33 cellular contexts compared by ENCODE assay signal in genomic region chr10:86611386-86611785, GRCh38. TPM values are rescaled to one million over a fixed set of nuclear protein-coding genes. Genes with fewer than 3 reads are reported as not detected.
"Had no signal": no experiment of that assay in that cellular context is flagged by ENCODE, and none has a peak within 500 bp of the region (broad histone marks: within the 10 kb centered on the region; RNA-seq: fewer than 3 reads in every experiment).

No MANE protein-coding gene starts in this region.

- H3K4me3 Mint-ChIP-seq: activated CD4-positive, alpha-beta memory T cell treated with anti-CD3 and anti-CD28 coated beads for 36 hours; activated CD4-positive, alpha-beta T cell treated with anti-CD3 and anti-CD28 coated beads, Interleukin-2, amount 10 ng/mL, durations not matched to agents 24 days and 14 days; activated naive CD4-positive, alpha-beta T cell treated with anti-CD3 and anti-CD28 coated beads, Interleukin-2, amount 10 ng/mL, durations not matched to agents 7 days and 5 days; activated T-cell treated with anti-CD3 and anti-CD28 coated beads, Interleukin-2, amount 50 U/mL, for 24 hours; naive thymus-derived CD8-positive, alpha-beta T cell; neural crest cell; stimulated activated memory B cell treated with anti-CD40 and anti-IgM and Interleukin-4, amounts not matched to agents 10 μg/mL and 1 μg/mL and 100 μg/mL, for 72 hours; stimulated activated naive CD8-positive, alpha-beta T cell treated with anti-CD3 and anti-CD28 coated beads, Interleukin-15, amount 100 ng/mL, for 72 hours; T-helper 1 cell treated with Interleukin-12 subunit alpha and Interleukin-12 subunit beta and Interleukin-4 antibody, amounts not matched to agents 30 μg/mL and 1 μg/mL, for 36 hours; type B pancreatic cell had no signal

- H3K9me3 ChIP-seq: right atrium auricular region had no signal

- H3K4me2 ChIP-seq: smooth muscle cell had no signal

- H3K36me3 Mint-ChIP-seq: activated CD4-positive, alpha-beta memory T cell treated with anti-CD3 and anti-CD28 coated beads for 36 hours; activated naive CD4-positive, alpha-beta T cell treated with anti-CD3 and anti-CD28 coated beads, Interleukin-2, amount 10 ng/mL, durations not matched to agents 7 days and 5 days; type B pancreatic cell had no signal

- H3K27me3 ChIP-seq: right atrium auricular region had no signal

- H3K27ac ChIP-seq: right atrium auricular region, VCaP had no signal

- DNase-seq: activated CD4-positive, alpha-beta memory T cell treated with anti-CD3 and anti-CD28 coated beads for 36 hours; activated CD4-positive, alpha-beta T cell treated with anti-CD3 and anti-CD28 coated beads, Interleukin-2, amount 10 ng/mL, durations not matched to agents 24 days and 14 days; activated CD8-positive, alpha-beta memory T cell treated with anti-CD3 and anti-CD28 coated beads, Interleukin-2, amount 50 U/mL, for 48 hours; activated gamma-delta T cell; activated naive CD4-positive, alpha-beta T cell treated with anti-CD3 and anti-CD28 coated beads, Interleukin-2, amount 10 ng/mL, durations not matched to agents 7 days and 5 days; activated T-cell treated with anti-CD3 and anti-CD28 coated beads, Interleukin-2, amount 50 U/mL, for 24 hours; amygdala; central memory CD4-positive, alpha-beta T cell; foreskin fibroblast; head of caudate nucleus; hippocampal formation; left cardiac atrium; mesenchymal stem cell; naive thymus-derived CD8-positive, alpha-beta T cell; occipital lobe; stimulated activated CD4-positive, alpha-beta T cell treated with anti-CD3 and anti-CD28 coated beads, Interleukin-1b, Interleukin-23, amount 100 ng/mL, for 48 hours; stimulated activated CD4-positive, alpha-beta T cell treated with anti-CD3 and anti-CD28 coated beads, Interleukin-4, amount 100 ng/mL, for 4 hours; stimulated activated CD8-positive, alpha-beta memory T cell treated with anti-CD3 and anti-CD28 coated beads, Interleukin-4, amount 100 ng/mL, for 48 hours; stimulated activated naive CD8-positive, alpha-beta T cell treated with anti-CD3 and anti-CD28 coated beads, Interleukin-15, amount 100 ng/mL, for 72 hours; substantia nigra; T-helper 9 cell had no signal

- H3K36me3 ChIP-seq: right atrium auricular region had no signal

- ATAC-seq: activated CD4-positive, CD25-positive, alpha-beta regulatory T cell treated with anti-CD3 and anti-CD28 coated beads, Interleukin-2, amount 50 U/mL, for 24 hours; left cardiac atrium; naive thymus-derived CD8-positive, alpha-beta T cell; stimulated activated memory B cell treated with anti-CD40 and anti-IgM and Interleukin-4, amounts not matched to agents 10 μg/mL and 1 μg/mL and 100 μg/mL, for 72 hours; stimulated activated naive CD8-positive, alpha-beta T cell treated with anti-CD3 and anti-CD28 coated beads, Interleukin-15, amount 100 ng/mL, for 72 hours had no signal

- H3K4me1 Mint-ChIP-seq: activated CD4-positive, alpha-beta T cell treated with anti-CD3 and anti-CD28 coated beads, Interleukin-2, amount 10 ng/mL, durations not matched to agents 24 days and 14 days; activated naive CD4-positive, alpha-beta T cell treated with anti-CD3 and anti-CD28 coated beads, Interleukin-2, amount 10 ng/mL, durations not matched to agents 7 days and 5 days; naive thymus-derived CD8-positive, alpha-beta T cell; neural crest cell; stimulated activated memory B cell treated with anti-CD40 and anti-IgM and Interleukin-4, amounts not matched to agents 10 μg/mL and 1 μg/mL and 100 μg/mL, for 72 hours; stimulated activated naive CD8-positive, alpha-beta T cell treated with anti-CD3 and anti-CD28 coated beads, Interleukin-15, amount 100 ng/mL, for 72 hours had no signal

- H3K9me3 Mint-ChIP-seq: activated CD4-positive, alpha-beta T cell treated with anti-CD3 and anti-CD28 coated beads, Interleukin-2, amount 10 ng/mL, durations not matched to agents 24 days and 14 days; activated naive CD4-positive, alpha-beta T cell treated with anti-CD3 and anti-CD28 coated beads, Interleukin-2, amount 10 ng/mL, durations not matched to agents 7 days and 5 days had no signal

- H3K27ac Mint-ChIP-seq: activated CD4-positive, alpha-beta memory T cell treated with anti-CD3 and anti-CD28 coated beads for 36 hours; activated CD4-positive, alpha-beta T cell treated with anti-CD3 and anti-CD28 coated beads, Interleukin-2, amount 10 ng/mL, durations not matched to agents 24 days and 14 days; activated naive CD4-positive, alpha-beta T cell treated with anti-CD3 and anti-CD28 coated beads, Interleukin-2, amount 10 ng/mL, durations not matched to agents 7 days and 5 days; activated T-cell treated with anti-CD3 and anti-CD28 coated beads, Interleukin-2, amount 50 U/mL, for 24 hours; naive thymus-derived CD8-positive, alpha-beta T cell; stimulated activated memory B cell treated with anti-CD40 and anti-IgM and Interleukin-4, amounts not matched to agents 10 μg/mL and 1 μg/mL and 100 μg/mL, for 72 hours; stimulated activated naive CD8-positive, alpha-beta T cell treated with anti-CD3 and anti-CD28 coated beads, Interleukin-15, amount 100 ng/mL, for 72 hours; T-helper 1 cell treated with Interleukin-12 subunit alpha and Interleukin-12 subunit beta and Interleukin-4 antibody, amounts not matched to agents 30 μg/mL and 1 μg/mL, for 36 hours; type B pancreatic cell had no signal

- FAIRE-seq: keratinocyte, TTC549 had no signal

- H3K4me3 ChIP-seq: right atrium auricular region, smooth muscle cell had no signal

- H3K4me1 ChIP-seq: right atrium auricular region had no signal

- H3K27me3 Mint-ChIP-seq: type B pancreatic cell had no signal

RNA-seq across cellular contexts. Expression of gene OPN4, which starts 43.0 kb away (rescaled TPM):
- total RNA-seq: activated CD4-positive, alpha-beta memory T cell treated with anti-CD3 and anti-CD28 coated beads for 36 hours; activated CD4-positive, alpha-beta T cell treated with anti-CD3 and anti-CD28 coated beads, Interleukin-2, amount 10 ng/mL, durations not matched to agents 24 days and 14 days; epithelial cell of proximal tubule; naive thymus-derived CD8-positive, alpha-beta T cell; neural crest cell; occipital lobe; pulmonary artery endothelial cell; smooth muscle cell had no signal
- polyA plus RNA-seq: keratinocyte; naive thymus-derived CD8-positive, alpha-beta T cell; smooth muscle cell had no signal

RNA-seq across cellular contexts. Expression of gene LDB3, which starts 56.9 kb away (rescaled TPM):
- total RNA-seq: activated CD4-positive, alpha-beta T cell treated with anti-CD3 and anti-CD28 coated beads, Interleukin-2, amount 10 ng/mL, durations not matched to agents 24 days and 14 days; epithelial cell of proximal tubule; pulmonary artery endothelial cell had no signal
- polyA plus RNA-seq: naive thymus-derived CD8-positive, alpha-beta T cell had no signal
